ENCODE assay signal across 16 cellular contexts in genomic region chr2:232772540-232772939, GRCh38. TPM values are rescaled to one million over a fixed set of nuclear protein-coding genes. Genes with fewer than 3 reads are reported as not detected.
DNase-seq lines count a peak whose midpoint lies in the region; ATAC-seq and TF ChIP-seq lines count a peak whose summit lies in the region.
"Had no signal": no experiment of that assay in that cellular context is flagged by ENCODE, and none has a peak within 500 bp of the region (broad histone marks: within the 10 kb centered on the region; RNA-seq: fewer than 3 reads in every experiment).

No MANE protein-coding gene starts in this region.

- H3K4me3 Mint-ChIP-seq in CD8-positive, alpha-beta T cell = no peak overlapping the region
- H3K4me3 Mint-ChIP-seq in effector memory CD8-positive, alpha-beta T cell = peak overlapping the region in 1 of 2 donors; percentile 9

- TF ChIP-seq CTCF in CD8-positive, alpha-beta T cell (IDR thresholded peaks at IDR 0.05) = no peak

- H3K4me3 ChIP-seq in CD8-positive, alpha-beta T cell (ENCODE audit: low read depth, low read length) = no peak overlapping the region
- H3K4me3 ChIP-seq: heart right ventricle, SJCRH30, thoracic aorta had no signal

- H3K27ac ChIP-seq in CD8-positive, alpha-beta T cell (ENCODE audit: low read depth, low read length) = no peak overlapping the region
- H3K27ac ChIP-seq: C4-2B, heart right ventricle, HL-60, SJCRH30, thoracic aorta had no signal

- H3K4me1 Mint-ChIP-seq in CD8-positive, alpha-beta T cell (ENCODE audit: low read depth) = peaks cover 24% of the 10 kb centered on the region
- peaks cover 12 to 19% of the 10 kb centered on the region in 2 donors for H3K4me1 Mint-ChIP-seq in effector memory CD8-positive, alpha-beta T cell (ENCODE audit: low read depth in 2 of 2)

- H3K9me3 Mint-ChIP-seq in CD8-positive, alpha-beta T cell = no peaks in the 10 kb centered on the region
- H3K9me3 Mint-ChIP-seq in effector memory CD8-positive, alpha-beta T cell = no peaks in the 10 kb centered on the region

- CTCF ChIA-PET in CD8-positive, alpha-beta T cell (lab: Charles Lee) = interaction anchor here (2.0 kb wide), 1 partner anchor 10 kb away, joined by 5 read pairs; no protein-coding TSS in a partner anchor

- H3K9me3 ChIP-seq in CD8-positive, alpha-beta T cell (ENCODE audit: low read length) = no peaks in the 10 kb centered on the region
- H3K9me3 ChIP-seq: heart right ventricle, SJCRH30, thoracic aorta had no signal

- ATAC-seq in CD8-positive, alpha-beta T cell = peak; percentile 23
- peak; percentile 88 for ATAC-seq in GM19463 (IDR thresholded peaks at IDR 0.05; ENCODE audit: unreplicated experiment)
- peak; percentile 84 for ATAC-seq in HG03342 (IDR thresholded peaks at IDR 0.05; ENCODE audit: unreplicated experiment)
- peak; percentile 39 for ATAC-seq in effector memory CD8-positive, alpha-beta T cell (replicated peaks)
- ATAC-seq: heart right ventricle had no signal

- POLR2A ChIA-PET in CD8-positive, alpha-beta T cell (lab: Charles Lee) = interaction anchor here (1.1 kb wide), 1 partner anchor 12 kb away, joined by 3 read pairs; no protein-coding TSS in a partner anchor

- no peaks in the 10 kb centered on the region for H3K36me3 ChIP-seq in CD8-positive, alpha-beta T cell (ENCODE audit: insufficient read depth, low read length)
- H3K36me3 ChIP-seq: thoracic aorta had no signal

- intact Hi-C loops in CD8-positive, alpha-beta T cell (cut with DNase I, micrococcal nuclease) = no loop called here
- intact Hi-C loops in posterior cingulate gyrus (cut with DNase I) = no loop called here

- DNase-seq in CD8-positive, alpha-beta T cell = no peak
- no peak for DNase-seq in effector memory CD8-positive, alpha-beta T cell
- DNase-seq in NCI-H187 treated with DMSO at 0.1 percent for 48 hours (lab: John Stamatoyannopoulos, UW) (no peak), posterior cingulate gyrus (no peak), NCI-H510A (lab: John Stamatoyannopoulos, UW) (no peak)
- DNase-seq in activated effector memory CD4-positive, alpha-beta T cell treated with Interleukin-2 at 50 U/mL for 16 hours = no peak
- DNase-seq: activated T-cell treated with anti-CD3 and anti-CD28 coated beads, Interleukin-2, amount 50 U/mL, for 1 hour; heart right ventricle; NCI-H2029; SJCRH30 had no signal

- H3K27me3 Mint-ChIP-seq in CD8-positive, alpha-beta T cell (ENCODE audit: low read depth) = no peaks in the 10 kb centered on the region
- no peaks in the 10 kb centered on the region for H3K27me3 Mint-ChIP-seq in effector memory CD8-positive, alpha-beta T cell

- H3K27ac Mint-ChIP-seq in CD8-positive, alpha-beta T cell = peak overlapping the region; percentile 60
- H3K27ac Mint-ChIP-seq in effector memory CD8-positive, alpha-beta T cell = peak overlapping the region; percentile 57 to 83

- peaks cover 66% of the 10 kb centered on the region for H3K36me3 Mint-ChIP-seq in CD8-positive, alpha-beta T cell
- peaks cover 11% of the 10 kb centered on the region for H3K36me3 Mint-ChIP-seq in effector memory CD8-positive, alpha-beta T cell (ENCODE audit: insufficient read depth)

- H3K4me1 ChIP-seq in CD8-positive, alpha-beta T cell (ENCODE audit: insufficient read depth, low read length) = peaks cover 14% of the 10 kb centered on the region
- H3K4me1 ChIP-seq: SJCRH30 had no signal

- no peaks in the 10 kb centered on the region for H3K27me3 ChIP-seq in CD8-positive, alpha-beta T cell (ENCODE audit: insufficient read depth, low read length)
- H3K27me3 ChIP-seq: heart right ventricle, SJCRH30 had no signal

RNA-seq across cellular contexts. Expression of gene KCNJ13, which starts 3.8 kb away (rescaled TPM):
- total RNA-seq in CD8-positive, alpha-beta T cell = not detected
- total RNA-seq: dermis microvascular lymphatic vessel endothelial cell, heart right ventricle, SJCRH30, thoracic aorta had no signal

Comparison
In these comparisons a context has a peak if more than half of its experiments do, and no peak if none do; other contexts are left out.
1. ATAC-seq: peak in every context shown above with its lines; median percentile 88 in GM19463; 84 in HG03342; 39 in effector memory CD8-positive, alpha-beta T cell; 23 in CD8-positive, alpha-beta T cell.